In the genomic region with DNA sequence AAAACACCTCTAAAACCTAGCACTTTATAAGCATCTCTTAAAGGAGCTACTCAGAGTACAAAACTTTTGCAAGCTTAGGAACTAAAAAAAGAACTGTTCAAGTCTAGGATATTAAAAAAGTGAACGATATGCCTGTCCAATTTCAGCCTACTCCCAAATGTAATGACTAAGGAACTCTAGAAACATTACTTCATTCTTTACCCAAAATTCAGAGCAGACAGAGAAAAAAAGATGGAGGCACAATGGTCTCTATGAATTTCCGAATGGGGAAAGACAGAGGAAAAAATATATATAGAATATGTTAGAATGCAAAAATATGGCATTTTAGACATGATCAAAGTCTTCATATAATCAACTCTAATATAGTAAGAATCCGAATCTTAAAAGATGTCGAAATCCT, we compare ENCODE assay signal across 18 cellular contexts.
A peak's percentile ranks its signal among the peaks of the same experiment; 100 is the strongest.
DNase-seq lines count a peak whose midpoint lies in the region; ATAC-seq, FAIRE-seq and TF ChIP-seq lines count a peak whose summit lies in the region.
"Had no signal": no experiment of that assay in that cellular context is flagged by ENCODE, and none has a peak within 500 bp of the region (broad histone marks: within the 10 kb centered on the region; RNA-seq: fewer than 3 reads in every experiment).

No MANE protein-coding gene starts in this region.

- TF ChIP-seq POLR2A in K562 (conservative IDR thresholded peaks at IDR 0.05): no peak

- H3K27ac Mint-ChIP-seq in mesothelial cell of epicardium: peak overlapping the region; percentile 65

- no peaks in the 10 kb centered on the region for H3K9me1 ChIP-seq in K562 (ENCODE audit: control insufficient read depth, insufficient read depth, low read length)

- no peak overlapping the region for H3K27ac ChIP-seq in right atrium auricular region
- no peak overlapping the region for H3K27ac ChIP-seq in K562 (ENCODE audit: extremely low read depth, low read depth, low read length)
- H3K27ac ChIP-seq in aorta (ENCODE audit: low read depth in 1 of 2, low read length in 2 of 2): no peak overlapping the region
- H3K27ac ChIP-seq: A549, C4-2B, GM23248 had no signal

- H3K4me3 ChIP-seq in right atrium auricular region (no peak overlapping the region), K562 (no peak overlapping the region), aorta (ENCODE audit: low read length in 2 of 2) (no peak overlapping the region)
- H3K4me3 ChIP-seq: A549, GM12878, GM23248 had no signal

- H2AFZ ChIP-seq in K562 (ENCODE audit: low read depth, low read length): no peak overlapping the region
- H2AFZ ChIP-seq: GM23248 had no signal

- in situ Hi-C loops in K562 (cut with MboI): no loop called here

- TF ChIP-seq RAD21 in K562 (CRISPR knock-in tag; conservative IDR thresholded peaks at IDR 0.05 in 1 of 2, IDR thresholded peaks at IDR 0.05 in 1 of 2): no peak

- H3K27me3 Mint-ChIP-seq in mesothelial cell of epicardium (ENCODE audit: low read depth): no peaks in the 10 kb centered on the region
- H3K27me3 Mint-ChIP-seq: CD4-positive, alpha-beta memory T cell had no signal

- H3K4me3 Mint-ChIP-seq in mesothelial cell of epicardium: no peak overlapping the region
- H3K4me3 Mint-ChIP-seq: CD4-positive, alpha-beta memory T cell had no signal

- H3K36me3 ChIP-seq in right atrium auricular region: peaks cover 46% of the 10 kb centered on the region
- peaks cover 78% of the 10 kb centered on the region for H3K36me3 ChIP-seq in K562 (ENCODE audit: control insufficient read depth, insufficient read depth, low read length)
- peaks cover 0 to 6% of the 10 kb centered on the region in 2 donors for H3K36me3 ChIP-seq in aorta (ENCODE audit: control insufficient read depth in 1 of 2, insufficient read depth in 2 of 2, low read length in 1 of 2)

- TF ChIP-seq CTCF in right atrium auricular region (IDR thresholded peaks at IDR 0.05): no peak
- no peak for TF ChIP-seq CTCF in K562 (IDR thresholded peaks at IDR 0.05 in 2 of 3, conservative IDR thresholded peaks at IDR 0.05 in 1 of 3; ENCODE audit: insufficient read depth in 2 of 3, low read depth in 1 of 3, low read length in 3 of 3)
- no peak for TF ChIP-seq CTCF in mesothelial cell of epicardium (IDR thresholded peaks at IDR 0.05; ENCODE audit: unreplicated experiment)

- intact Hi-C loops in left ventricle myocardium superior (cut with micrococcal nuclease) (no loop called here), K562 (cut with micrococcal nuclease) (no loop called here), aorta (cut with DNase I) (loop anchor here in 1 of 2 donors (5.0 kb wide), 1 partner anchor 43 kb away; no protein-coding TSS in a partner anchor)

- WGBS in K562 (ENCODE audit: insufficient coverage, low coverage, missing lambda C conversion rate): 92% methylated on average over 4 of the region's 4 CpGs
- 57 to 58% methylated on average over 4 of the region's 4 CpGs for WGBS in aorta, 2 donors

- CTCF ChIA-PET in K562 (lab: Yijun Ruan, JAX; ENCODE audit: low intra/inter-chr PET ratio) (no interaction called here), HEK293T (lab: Yijun Ruan, JAX) (no interaction called here)

- peaks cover 8% of the 10 kb centered on the region for H3K4me1 Mint-ChIP-seq in mesothelial cell of epicardium

- no peaks in the 10 kb centered on the region for H3K9me3 Mint-ChIP-seq in mesothelial cell of epicardium
- H3K9me3 Mint-ChIP-seq: CD4-positive, alpha-beta memory T cell had no signal

- H4K20me1 ChIP-seq in K562 (replicated peaks; ENCODE audit: control insufficient read depth, insufficient read depth, low read length): no peaks in the 10 kb centered on the region

- peaks cover 50% of the 10 kb centered on the region for H3K79me2 ChIP-seq in K562 (ENCODE audit: control insufficient read depth, insufficient read depth, low read length)

- no peak overlapping the region for H3K4me2 ChIP-seq in K562 (ENCODE audit: insufficient read depth, low read length)
- H3K4me2 ChIP-seq: A549 had no signal

- no TSS peak for BruUV-seq in K562 (replicated peaks; lab: Mats Ljungman, UMichigan)

- no peak for TF ChIP-seq EP300 in K562 (IDR thresholded peaks at IDR 0.05; ENCODE audit: low read length)

- no peaks in the 10 kb centered on the region for H3K4me1 ChIP-seq in right atrium auricular region
- H3K4me1 ChIP-seq in K562 (replicated peaks in 1 of 2; ENCODE audit: control insufficient read depth in 2 of 2, insufficient read depth in 2 of 2, low read length in 2 of 2): peaks cover 10 to 32% of the 10 kb centered on the region in 2 experiments
- H3K4me1 ChIP-seq in aorta (ENCODE audit: control insufficient read depth in 1 of 2, insufficient read depth in 2 of 2, low read length in 2 of 2): peaks cover 2% of the 10 kb centered on the region in 2 donors
- H3K4me1 ChIP-seq: A549, BE2C had no signal

- H3K27me3 ChIP-seq in right atrium auricular region: no peaks in the 10 kb centered on the region
- H3K27me3 ChIP-seq in K562 (ENCODE audit: control insufficient read depth in 2 of 2, insufficient read depth in 2 of 2, low read length in 2 of 2): no peaks in the 10 kb centered on the region
- no peaks in the 10 kb centered on the region for H3K27me3 ChIP-seq in aorta (ENCODE audit: control insufficient read depth in 1 of 2, insufficient read depth in 2 of 2, low read length in 1 of 2)
- H3K27me3 ChIP-seq: BE2C had no signal

- no peak for FAIRE-seq in K562 (lab: Jason Lieb, UNC)
- FAIRE-seq: A549, GM12878, GM18507, H54 had no signal

- peaks cover 45% of the 10 kb centered on the region for H3K36me3 Mint-ChIP-seq in mesothelial cell of epicardium

- no peak overlapping the region for H3K9ac ChIP-seq in K562 (ENCODE audit: insufficient read depth in 1 of 2, low read depth in 2 of 2, low read length in 2 of 2)
- H3K9ac ChIP-seq: GM23248 had no signal

- peak; percentile 57 for ATAC-seq in left ventricle myocardium superior
- no peak for ATAC-seq in K562
- peak; percentile 61 for ATAC-seq in aorta (ENCODE audit: low FRiP score)
- ATAC-seq in HG02840 (IDR thresholded peaks at IDR 0.05; ENCODE audit: low FRiP score, unreplicated experiment): no peak
- ATAC-seq: A549, GM12878, HCT116 had no signal

- no peaks in the 10 kb centered on the region for H3K9me3 ChIP-seq in right atrium auricular region
- H3K9me3 ChIP-seq in K562 (replicated peaks; ENCODE audit: control insufficient read depth, insufficient read depth, low read depth, low read length): no peaks in the 10 kb centered on the region
- H3K9me3 ChIP-seq in aorta (ENCODE audit: control insufficient read depth, low read length): no peaks in the 10 kb centered on the region
- H3K9me3 ChIP-seq: A549, BE2C had no signal

- DNase-seq in left ventricle myocardium superior (no peak), right atrium auricular region (ENCODE audit: low spot score) (no peak), K562 (ENCODE audit: extremely low read depth in 1 of 4, low spot score in 3 of 4) (no peak), mesothelial cell of epicardium (ENCODE audit: low spot score in 2 of 2, unreplicated experiment in 2 of 2) (no peak), aorta (no peak), HEK293T (ENCODE audit: extremely low spot score) (no peak), NCI-H1048 (lab: John Stamatoyannopoulos, UW) (no peak)
- DNase-seq: BE2C; CD4-positive, alpha-beta memory T cell; DMS79; GM23248 had no signal

- POLR2A ChIA-PET in K562 (lab: Yijun Ruan, JAX): interaction anchor here (0.8 to 6.8 kb wide), 4 partner anchors 9 to 45 kb away, joined by 3 to 58 read pairs (median 4); no protein-coding TSS in a partner anchor
- POLR2A ChIA-PET in HEK293T (lab: Yijun Ruan, JAX): interaction anchor here (1.1 kb wide), 1 partner anchor 9 kb away, joined by 3 read pairs; no protein-coding TSS in a partner anchor

TF ChIP-seq in K562, 482 proteins besides CTCF, POLR2A, EP300 and RAD21 (continues in another document):
- TF ChIP-seq NFE2L1 (tag; IDR thresholded peaks at IDR 0.05; ENCODE audit: borderline replicate concordance, low read depth) (peak; percentile 54; the same call in 1 of the 2 replicates), EWSR1 (IDR thresholded peaks at IDR 0.05; ENCODE audit: borderline replicate concordance, low read depth, partially characterized antibody) (no peak), MTF1 (CRISPR knock-in tag; IDR thresholded peaks at IDR 0.05; ENCODE audit: borderline replicate concordance) (peak; percentile 78; the same call in 1 of the 2 replicates), ZNF311 (CRISPR knock-in tag; IDR thresholded peaks at IDR 0.05) (peak; percentile 95), SMARCB1 (IDR thresholded peaks at IDR 0.05; ENCODE audit: insufficient read length, low read depth) (no peak), EZH2 (IDR thresholded peaks at IDR 0.05; ENCODE audit: borderline replicate concordance, low read depth, low read length) (no peak), ZNF644 (tag; IDR thresholded peaks at IDR 0.05; ENCODE audit: low read depth) (peak; percentile 78), TEAD2 (tag; IDR thresholded peaks at IDR 0.05) (peak; percentile 66; the same call in 1 of the 2 replicates)
- TF ChIP-seq, protein P1, sequence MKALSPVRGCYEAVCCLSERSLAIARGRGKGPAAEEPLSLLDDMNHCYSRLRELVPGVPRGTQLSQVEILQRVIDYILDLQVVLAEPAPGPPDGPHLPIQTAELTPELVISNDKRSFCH (CRISPR knock-in tag; IDR thresholded peaks at IDR 0.05): peak; percentile 81
- TF ChIP-seq, protein P1 (tag; IDR thresholded peaks at IDR 0.05): no peak

TF ChIP-seq in HEK293T, 16 proteins besides CTCF, POLR2A, EP300 and RAD21 (continues in another document):
- no peak for TF ChIP-seq TARDBP (IDR thresholded peaks at IDR 0.05)
- TF ChIP-seq L3MBTL2 (conservative IDR thresholded peaks at IDR 0.05): no peak
- no peak for TF ChIP-seq LEF1 (IDR thresholded peaks at IDR 0.05; ENCODE audit: borderline replicate concordance)
- no peak for TF ChIP-seq HDGF (IDR thresholded peaks at IDR 0.05; ENCODE audit: borderline replicate concordance)
- no peak for TF ChIP-seq ZNF384 (IDR thresholded peaks at IDR 0.05)
- no peak for TF ChIP-seq FOXA1 (IDR thresholded peaks at IDR 0.05)
- TF ChIP-seq, protein P2, sequence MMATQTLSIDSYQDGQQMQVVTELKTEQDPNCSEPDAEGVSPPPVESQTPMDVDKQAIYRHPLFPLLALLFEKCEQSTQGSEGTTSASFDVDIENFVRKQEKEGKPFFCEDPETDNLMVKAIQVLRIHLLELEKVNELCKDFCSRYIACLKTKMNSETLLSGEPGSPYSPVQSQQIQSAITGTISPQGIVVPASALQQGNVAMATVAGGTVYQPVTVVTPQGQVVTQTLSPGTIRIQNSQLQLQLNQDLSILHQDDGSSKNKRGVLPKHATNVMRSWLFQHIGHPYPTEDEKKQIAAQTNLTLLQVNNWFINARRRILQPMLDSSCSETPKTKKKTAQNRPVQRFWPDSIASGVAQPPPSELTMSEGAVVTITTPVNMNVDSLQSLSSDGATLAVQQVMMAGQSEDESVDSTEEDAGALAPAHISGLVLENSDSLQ (IDR thresholded peaks at IDR 0.05): no peak
- no peak for TF ChIP-seq ARNT (IDR thresholded peaks at IDR 0.05)
- TF ChIP-seq NFRKB (IDR thresholded peaks at IDR 0.05): no peak
- TF ChIP-seq ELF4 (IDR thresholded peaks at IDR 0.05): no peak
- TF ChIP-seq FOXK2 (IDR thresholded peaks at IDR 0.05): no peak
- TF ChIP-seq SP1 (IDR thresholded peaks at IDR 0.05): no peak
- no peak for TF ChIP-seq BHLHE40 (IDR thresholded peaks at IDR 0.05; ENCODE audit: borderline replicate concordance)

Comparison
In these comparisons a context has a peak if more than half of its experiments do, and no peak if none do; other contexts are left out.
1. ATAC-seq: peak in left ventricle myocardium superior (single experiment) and aorta (single experiment); none in K562 (single experiment) and HG02840 (single experiment).